17 cellular contexts compared by ENCODE assay signal in genomic region chr6:169782966-169783760, GRCh38.
"Had no signal": no experiment of that assay in that cellular context is flagged by ENCODE, and none has a peak within 500 bp of the region (broad histone marks: within the 10 kb centered on the region; RNA-seq: fewer than 3 reads in every experiment).

No MANE protein-coding gene starts in this region.

- DNase-seq: activated CD4-positive, alpha-beta memory T cell treated with anti-CD3 and anti-CD28 coated beads, Interleukin-2, amount 10 ng/mL, durations not matched to agents 7 days and 5 days; activated naive CD4-positive, alpha-beta T cell; activated T-cell treated with anti-CD3 and anti-CD28 coated beads, Interleukin-2, amount 50 U/mL, for 72 hours; central memory CD4-positive, alpha-beta T cell; esophagus squamous epithelium; heart left ventricle; kidney; retina; stimulated activated CD4-positive, alpha-beta T cell treated with anti-CD3 and anti-CD28 coated beads, Interleukin-4, amount 100 ng/mL, for 4 hours; T-cell; T1000 had no signal

- H3K79me2 ChIP-seq: parathyroid adenoma had no signal

- H3K9ac ChIP-seq: parathyroid adenoma had no signal

- H3K27ac Mint-ChIP-seq: activated CD4-positive, alpha-beta memory T cell treated with anti-CD3 and anti-CD28 coated beads, Interleukin-2, amount 10 ng/mL, durations not matched to agents 7 days and 5 days; activated T-cell treated with anti-CD3 and anti-CD28 coated beads, Interleukin-2, amount 50 U/mL, for 72 hours; dendritic cell treated with granulocyte-macrophage colony-stimulating factor and Interleukin-4, amounts not matched to agents 40 ng/mL and 50 ng/mL, for 4 days; mesothelial cell of epicardium; T-cell had no signal

- H3K27me3 ChIP-seq: adrenal gland, esophagus squamous epithelium, heart left ventricle, tibial nerve had no signal

- H2AFZ ChIP-seq: parathyroid adenoma had no signal

- H3K4me1 Mint-ChIP-seq: activated CD4-positive, alpha-beta memory T cell treated with anti-CD3 and anti-CD28 coated beads, Interleukin-2, amount 10 ng/mL, durations not matched to agents 7 days and 5 days; mesothelial cell of epicardium; T-cell had no signal

- H3K4me1 ChIP-seq: adrenal gland, heart left ventricle, parathyroid adenoma, tibial nerve had no signal

- H3K36me3 ChIP-seq: adrenal gland had no signal

- H3K27me3 Mint-ChIP-seq: activated CD4-positive, alpha-beta memory T cell treated with anti-CD3 and anti-CD28 coated beads, Interleukin-2, amount 10 ng/mL, durations not matched to agents 7 days and 5 days; T-cell had no signal

- ATAC-seq: activated T-cell treated with anti-CD3 and anti-CD28 coated beads, Interleukin-2, amount 50 U/mL, for 72 hours; T-cell had no signal

- H3K4me3 Mint-ChIP-seq: activated CD4-positive, alpha-beta memory T cell treated with anti-CD3 and anti-CD28 coated beads, Interleukin-2, amount 10 ng/mL, durations not matched to agents 7 days and 5 days; activated T-cell treated with anti-CD3 and anti-CD28 coated beads, Interleukin-2, amount 50 U/mL, for 72 hours; dendritic cell treated with granulocyte-macrophage colony-stimulating factor and Interleukin-4, amounts not matched to agents 40 ng/mL and 50 ng/mL, for 4 days; mesothelial cell of epicardium; T-cell had no signal

- H3K9me3 Mint-ChIP-seq: activated CD4-positive, alpha-beta memory T cell treated with anti-CD3 and anti-CD28 coated beads, Interleukin-2, amount 10 ng/mL, durations not matched to agents 7 days and 5 days; dendritic cell treated with granulocyte-macrophage colony-stimulating factor and Interleukin-4, amounts not matched to agents 40 ng/mL and 50 ng/mL, for 4 days; T-cell had no signal

- H3K27ac ChIP-seq: adrenal gland, esophagus squamous epithelium, heart left ventricle, parathyroid adenoma, tibial nerve, VCaP had no signal

- H3K9me3 ChIP-seq: adrenal gland, esophagus squamous epithelium, heart left ventricle, tibial nerve had no signal

- H3K4me3 ChIP-seq: adrenal gland, esophagus squamous epithelium, heart left ventricle, tibial nerve had no signal
